8 cellular contexts compared by ENCODE assay signal in genomic region chr20:31698803-31699718, GRCh38. TPM values are rescaled to one million over a fixed set of nuclear protein-coding genes. Genes with fewer than 3 reads are reported as not detected.
DNase-seq lines count a peak whose midpoint lies in the region; ATAC-seq and TF ChIP-seq lines count a peak whose summit lies in the region.

No MANE protein-coding gene starts in this region.

- H3K4me3 Mint-ChIP-seq in T-helper 2 cell treated with Interferon-gamma antibody and Interleukin-4, amounts not matched to agents 5 μg/mL and 100 μg/mL, for 36 hours: peak overlapping the region; percentile 69
- no peak overlapping the region for H3K4me3 Mint-ChIP-seq in naive thymus-derived CD8-positive, alpha-beta T cell

- DNase-seq in NCI-H1436 (lab: John Stamatoyannopoulos, UW) (peak; percentile 11), NCI-H1436 treated with DMSO at 0.1 percent for 48 hours (lab: John Stamatoyannopoulos, UW) (no peak), esophagus muscularis mucosa (ENCODE audit: extremely low spot score) (no peak), NCI-H1694 treated with DMSO at 0.1 percent for 48 hours (lab: John Stamatoyannopoulos, UW) (no peak)
- DNase-seq in T-helper 2 cell treated with Interferon-gamma antibody and Interleukin-4, amounts not matched to agents 5 μg/mL and 100 μg/mL, for 36 hours (ENCODE audit: low spot score): peak; percentile 33
- no peak for DNase-seq in naive thymus-derived CD8-positive, alpha-beta T cell

- H3K27me3 ChIP-seq in HUES48 (ENCODE audit: control insufficient read depth, insufficient read depth, low read length) (no peaks in the 10 kb centered on the region), esophagus muscularis mucosa (no peaks in the 10 kb centered on the region)

- H3K9me3 ChIP-seq in HUES48 (ENCODE audit: control insufficient read depth, insufficient read depth, low read length) (no peaks in the 10 kb centered on the region), esophagus muscularis mucosa (no peaks in the 10 kb centered on the region)

- WGBS in esophagus muscularis mucosa: 60% methylated on average over 6 of the region's 6 CpGs

- ATAC-seq in GM21529 (IDR thresholded peaks at IDR 0.05; ENCODE audit: unreplicated experiment): peak; percentile 98
- ATAC-seq in naive thymus-derived CD8-positive, alpha-beta T cell: no peak

- H3K27ac Mint-ChIP-seq in T-helper 2 cell treated with Interferon-gamma antibody and Interleukin-4, amounts not matched to agents 5 μg/mL and 100 μg/mL, for 36 hours: peak overlapping the region; percentile 83
- H3K27ac Mint-ChIP-seq in naive thymus-derived CD8-positive, alpha-beta T cell: peak overlapping the region in 9 of 10 donors; percentile 42 to 83 (median 71)

- H3K27ac ChIP-seq in HUES48 (ENCODE audit: low read depth, low read length) (peak overlapping the region; percentile 25), esophagus muscularis mucosa (replicated peaks in 1 of 4) (peak overlapping the region; percentile 61 to 79 (median 76))

- no peak for TF ChIP-seq EP300 in esophagus muscularis mucosa (IDR thresholded peaks at IDR 0.05)

- H3K9me3 Mint-ChIP-seq in T-helper 2 cell treated with Interferon-gamma antibody and Interleukin-4, amounts not matched to agents 5 μg/mL and 100 μg/mL, for 36 hours: no peaks in the 10 kb centered on the region
- no peaks in the 10 kb centered on the region for H3K9me3 Mint-ChIP-seq in naive thymus-derived CD8-positive, alpha-beta T cell

- H3K4me3 ChIP-seq in HUES48 (ENCODE audit: low read depth, low read length) (no peak overlapping the region), esophagus muscularis mucosa (no peak overlapping the region)

- peak overlapping the region; percentile 10; the same call in 1 of the 2 replicates for H3K9ac ChIP-seq in HUES48 (ENCODE audit: low read depth, low read length)

- intact Hi-C loops in esophagus muscularis mucosa (cut with DNase I): no loop called here

- H3K27me3 Mint-ChIP-seq in T-helper 2 cell treated with Interferon-gamma antibody and Interleukin-4, amounts not matched to agents 5 μg/mL and 100 μg/mL, for 36 hours (ENCODE audit: low read depth): no peaks in the 10 kb centered on the region
- no peaks in the 10 kb centered on the region for H3K27me3 Mint-ChIP-seq in naive thymus-derived CD8-positive, alpha-beta T cell

- no peak for TF ChIP-seq CTCF in esophagus muscularis mucosa (IDR thresholded peaks at IDR 0.05)

- H3K36me3 ChIP-seq in HUES48 (ENCODE audit: control insufficient read depth, insufficient read depth, low read length): 0 out of 2 replicates have a peak, but pooled peaks cover 4% of the 10 kb centered on the region
- peaks cover 0 to 74% (median 7%) of the 10 kb centered on the region in 4 donors for H3K36me3 ChIP-seq in esophagus muscularis mucosa

- peak; percentile 17 for TF ChIP-seq POLR2A in esophagus muscularis mucosa (IDR thresholded peaks at IDR 0.05; ENCODE audit: low read depth)

- peaks cover 33% of the 10 kb centered on the region for H3K36me3 Mint-ChIP-seq in T-helper 2 cell treated with Interferon-gamma antibody and Interleukin-4, amounts not matched to agents 5 μg/mL and 100 μg/mL, for 36 hours (ENCODE audit: low read depth)
- H3K36me3 Mint-ChIP-seq in naive thymus-derived CD8-positive, alpha-beta T cell: peaks cover 4 to 42% (median 21%) of the 10 kb centered on the region in 3 donors

- H3K4me1 Mint-ChIP-seq in T-helper 2 cell treated with Interferon-gamma antibody and Interleukin-4, amounts not matched to agents 5 μg/mL and 100 μg/mL, for 36 hours (ENCODE audit: low read depth): peaks cover 54% of the 10 kb centered on the region
- H3K4me1 Mint-ChIP-seq in naive thymus-derived CD8-positive, alpha-beta T cell: peaks cover 30 to 64% (median 55%) of the 10 kb centered on the region in 4 donors

- H3K4me1 ChIP-seq in HUES48 (ENCODE audit: control insufficient read depth, insufficient read depth, low read length) (peaks cover 16% of the 10 kb centered on the region), esophagus muscularis mucosa (peaks cover 71 to 93% (median 76%) of the 10 kb centered on the region in 4 donors)

- POLR2A ChIA-PET in naive thymus-derived CD8-positive, alpha-beta T cell (lab: Charles Lee): interaction anchor here (1.0 kb wide), 1 partner anchor 21 kb away, joined by 3 read pairs; no protein-coding TSS in a partner anchor

RNA-seq across cellular contexts. Expression of gene BCL2L1, which starts 23.6 kb away (rescaled TPM):
- total RNA-seq in esophagus muscularis mucosa: 100 to 1,000 TPM in 3 of 4 donors, 10 to 100 TPM in 1; 94.3 to 181 (median 140) TPM
- 10 to 100 TPM; 14.8 to 17.7 TPM for total RNA-seq in naive thymus-derived CD8-positive, alpha-beta T cell
- 10 to 100 TPM in 1 of 3 donors, 1 to 10 TPM in 2; 8.0 to 15.4 (median 8.2) TPM for polyA plus RNA-seq in naive thymus-derived CD8-positive, alpha-beta T cell

RNA-seq across cellular contexts. Expression of gene TPX2, which starts 40.0 kb away (rescaled TPM):
- total RNA-seq in esophagus muscularis mucosa: 1 to 10 TPM in 1 of 4 donors, under 1 TPM in 3; under 0.01 to 1.1 (median 0.38) TPM
- total RNA-seq in naive thymus-derived CD8-positive, alpha-beta T cell: under 1 TPM; 0.16 to 0.22 TPM
- polyA plus RNA-seq in naive thymus-derived CD8-positive, alpha-beta T cell: under 1 TPM in 2 of 3 donors, not detected in 1; 0.30 to 0.50 TPM

Comparison
In these comparisons a context has a peak if more than half of its experiments do, and no peak if none do; other contexts are left out.
1. DNase-seq: peak in NCI-H1436 (single experiment) and T-helper 2 cell treated with Interferon-gamma antibody and Interleukin-4, amounts not matched to agents 5 μg/mL and 100 μg/mL, for 36 hours (single experiment); none in NCI-H1436 treated with DMSO at 0.1 percent for 48 hours (single experiment), esophagus muscularis mucosa (single experiment), naive thymus-derived CD8-positive, alpha-beta T cell (0 of 10) and NCI-H1694 treated with DMSO at 0.1 percent for 48 hours (single experiment).
2. RNA of gene BCL2L1, which starts 23.6 kb away (total RNA-seq): 94.3 to 181 TPM in esophagus muscularis mucosa; 14.8 to 17.7 TPM in naive thymus-derived CD8-positive, alpha-beta T cell; every median in the first group is over 4 times any median in the second.